ENCODE assay signal across 1 cellular context in the genomic region with DNA sequence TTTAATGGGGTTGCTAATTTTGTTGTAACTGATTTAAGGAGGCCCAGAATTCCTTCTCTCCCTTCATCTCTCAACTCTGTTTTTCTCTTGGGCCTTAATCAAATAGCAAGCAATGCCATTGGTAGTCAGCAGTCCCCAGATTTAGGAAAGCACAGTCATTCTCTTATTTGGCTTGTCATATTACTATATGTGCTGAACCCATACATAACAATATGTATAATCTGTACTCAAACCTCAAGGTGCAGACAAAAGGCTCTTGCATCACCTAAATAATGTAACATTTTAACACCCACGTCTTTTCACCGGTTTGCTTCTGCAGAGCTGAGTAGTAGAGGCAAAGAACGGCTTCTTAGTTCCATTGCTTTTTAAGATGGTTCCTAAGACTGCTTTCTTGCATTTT.
TF ChIP-seq lines count a peak whose summit lies in the region.

No MANE protein-coding gene starts in this region.

TF ChIP-seq in GM23338, 12 proteins besides CTCF, POLR2A, EP300 and RAD21:
- no peak for TF ChIP-seq POLR2AphosphoS5 (IDR thresholded peaks at IDR 0.05; ENCODE audit: low read depth)
- TF ChIP-seq, protein P1, sequence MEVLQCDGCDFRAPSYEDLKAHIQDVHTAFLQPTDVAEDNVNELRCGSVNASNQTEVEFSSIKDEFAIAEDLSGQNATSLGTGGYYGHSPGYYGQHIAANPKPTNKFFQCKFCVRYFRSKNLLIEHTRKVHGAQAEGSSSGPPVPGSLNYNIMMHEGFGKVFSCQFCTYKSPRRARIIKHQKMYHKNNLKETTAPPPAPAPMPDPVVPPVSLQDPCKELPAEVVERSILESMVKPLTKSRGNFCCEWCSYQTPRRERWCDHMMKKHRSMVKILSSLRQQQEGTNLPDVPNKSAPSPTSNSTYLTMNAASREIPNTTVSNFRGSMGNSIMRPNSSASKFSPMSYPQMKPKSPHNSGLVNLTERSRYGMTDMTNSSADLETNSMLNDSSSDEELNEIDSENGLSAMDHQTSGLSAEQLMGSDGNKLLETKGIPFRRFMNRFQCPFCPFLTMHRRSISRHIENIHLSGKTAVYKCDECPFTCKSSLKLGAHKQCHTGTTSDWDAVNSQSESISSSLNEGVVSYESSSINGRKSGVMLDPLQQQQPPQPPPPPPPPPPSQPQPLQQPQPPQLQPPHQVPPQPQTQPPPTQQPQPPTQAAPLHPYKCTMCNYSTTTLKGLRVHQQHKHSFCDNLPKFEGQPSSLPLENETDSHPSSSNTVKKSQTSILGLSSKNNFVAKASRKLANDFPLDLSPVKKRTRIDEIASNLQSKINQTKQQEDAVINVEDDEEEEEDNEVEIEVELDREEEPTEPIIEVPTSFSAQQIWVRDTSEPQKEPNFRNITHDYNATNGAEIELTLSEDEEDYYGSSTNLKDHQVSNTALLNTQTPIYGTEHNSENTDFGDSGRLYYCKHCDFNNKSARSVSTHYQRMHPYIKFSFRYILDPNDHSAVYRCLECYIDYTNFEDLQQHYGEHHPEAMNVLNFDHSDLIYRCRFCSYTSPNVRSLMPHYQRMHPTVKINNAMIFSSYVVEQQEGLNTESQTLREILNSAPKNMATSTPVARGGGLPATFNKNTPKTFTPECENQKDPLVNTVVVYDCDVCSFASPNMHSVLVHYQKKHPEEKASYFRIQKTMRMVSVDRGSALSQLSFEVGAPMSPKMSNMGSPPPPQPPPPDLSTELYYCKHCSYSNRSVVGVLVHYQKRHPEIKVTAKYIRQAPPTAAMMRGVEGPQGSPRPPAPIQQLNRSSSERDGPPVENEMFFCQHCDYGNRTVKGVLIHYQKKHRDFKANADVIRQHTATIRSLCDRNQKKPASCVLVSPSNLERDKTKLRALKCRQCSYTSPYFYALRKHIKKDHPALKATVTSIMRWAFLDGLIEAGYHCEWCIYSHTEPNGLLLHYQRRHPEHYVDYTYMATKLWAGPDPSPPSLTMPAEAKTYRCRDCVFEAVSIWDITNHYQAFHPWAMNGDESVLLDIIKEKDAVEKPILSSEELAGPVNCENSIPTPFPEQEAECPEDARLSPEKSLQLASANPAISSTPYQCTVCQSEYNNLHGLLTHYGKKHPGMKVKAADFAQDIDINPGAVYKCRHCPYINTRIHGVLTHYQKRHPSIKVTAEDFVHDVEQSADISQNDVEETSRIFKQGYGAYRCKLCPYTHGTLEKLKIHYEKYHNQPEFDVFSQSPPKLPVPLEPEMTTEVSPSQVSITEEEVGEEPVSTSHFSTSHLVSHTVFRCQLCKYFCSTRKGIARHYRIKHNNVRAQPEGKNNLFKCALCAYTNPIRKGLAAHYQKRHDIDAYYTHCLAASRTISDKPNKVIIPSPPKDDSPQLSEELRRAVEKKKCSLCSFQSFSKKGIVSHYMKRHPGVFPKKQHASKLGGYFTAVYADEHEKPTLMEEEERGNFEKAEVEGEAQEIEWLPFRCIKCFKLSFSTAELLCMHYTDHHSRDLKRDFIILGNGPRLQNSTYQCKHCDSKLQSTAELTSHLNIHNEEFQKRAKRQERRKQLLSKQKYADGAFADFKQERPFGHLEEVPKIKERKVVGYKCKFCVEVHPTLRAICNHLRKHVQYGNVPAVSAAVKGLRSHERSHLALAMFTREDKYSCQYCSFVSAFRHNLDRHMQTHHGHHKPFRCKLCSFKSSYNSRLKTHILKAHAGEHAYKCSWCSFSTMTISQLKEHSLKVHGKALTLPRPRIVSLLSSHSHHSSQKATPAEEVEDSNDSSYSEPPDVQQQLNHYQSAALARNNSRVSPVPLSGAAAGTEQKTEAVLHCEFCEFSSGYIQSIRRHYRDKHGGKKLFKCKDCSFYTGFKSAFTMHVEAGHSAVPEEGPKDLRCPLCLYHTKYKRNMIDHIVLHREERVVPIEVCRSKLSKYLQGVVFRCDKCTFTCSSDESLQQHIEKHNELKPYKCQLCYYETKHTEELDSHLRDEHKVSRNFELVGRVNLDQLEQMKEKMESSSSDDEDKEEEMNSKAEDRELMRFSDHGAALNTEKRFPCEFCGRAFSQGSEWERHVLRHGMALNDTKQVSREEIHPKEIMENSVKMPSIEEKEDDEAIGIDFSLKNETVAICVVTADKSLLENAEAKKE (CRISPR knock-in tag; IDR thresholded peaks at IDR 0.05) = no peak
- TF ChIP-seq EZH2 (IDR thresholded peaks at IDR 0.05; ENCODE audit: low read depth, unreplicated experiment) = no peak
- no peak for TF ChIP-seq STAT1 (IDR thresholded peaks at IDR 0.05; ENCODE audit: unreplicated experiment)
- no peak for TF ChIP-seq ETS1 (IDR thresholded peaks at IDR 0.05)
- no peak for TF ChIP-seq CREB1 (CRISPR knock-in tag; IDR thresholded peaks at IDR 0.05; ENCODE audit: low read depth)
- TF ChIP-seq NANOG (IDR thresholded peaks at IDR 0.05; ENCODE audit: borderline replicate concordance) = no peak
- TF ChIP-seq ZNF114 (CRISPR knock-in tag; IDR thresholded peaks at IDR 0.05) = no peak
- TF ChIP-seq REST (IDR thresholded peaks at IDR 0.05; ENCODE audit: unreplicated experiment) = no peak
- TF ChIP-seq EZH2phosphoT487 (IDR thresholded peaks at IDR 0.05; ENCODE audit: unreplicated experiment) = no peak
- no peak for TF ChIP-seq ZNF331 (CRISPR knock-in tag; IDR thresholded peaks at IDR 0.05; ENCODE audit: low read depth)
- TF ChIP-seq JUNB (IDR thresholded peaks at IDR 0.05; ENCODE audit: unreplicated experiment) = no peak
TF ChIP-seq in GM23338: peak in this region for 0.
